Comparison of ENCODE assay signal across 24 cellular contexts in genomic region chr1:5562769-5563168, GRCh38.
"Had no signal": no experiment of that assay in that cellular context is flagged by ENCODE, and none has a peak within 500 bp of the region (broad histone marks: within the 10 kb centered on the region; RNA-seq: fewer than 3 reads in every experiment).

No MANE protein-coding gene starts in this region.

- H3K27me3 ChIP-seq: foreskin keratinocyte, hepatocyte had no signal

- H3K4me1 ChIP-seq: foreskin keratinocyte, gastroesophageal sphincter, heart left ventricle, left lung, lower lobe of right lung had no signal

- H3K4me3 ChIP-seq: gastroesophageal sphincter, heart left ventricle, hepatocyte, left lung, lower lobe of right lung had no signal

- H3K27ac ChIP-seq: epithelial cell of prostate, foreskin keratinocyte, gastroesophageal sphincter, heart left ventricle, hepatocyte, left lung, lower lobe of right lung had no signal

- DNase-seq: cortex of kidney; effector CD8-positive, alpha-beta T cell; effector memory CD8-positive, alpha-beta T cell; endodermal cell; erythroblast; foreskin keratinocyte; heart left ventricle; hypothalamus; immature natural killer cell; islet precursor cell; kidney; kidney glomerular epithelial cell; left cardiac atrium; left lung; left ventricle myocardium superior; lower lobe of right lung; mesendoderm; midbrain had no signal

- H3K36me3 ChIP-seq: gastroesophageal sphincter, heart left ventricle, left lung, lower lobe of right lung had no signal

- H3K27ac Mint-ChIP-seq: dendritic cell treated with granulocyte-macrophage colony-stimulating factor and Interleukin-4, amounts not matched to agents 40 ng/mL and 50 ng/mL, for 4 days; effector memory CD8-positive, alpha-beta T cell; endodermal cell; immature natural killer cell; memory B cell had no signal

- H3K4me1 Mint-ChIP-seq: immature natural killer cell, memory B cell had no signal

- ATAC-seq: effector memory CD8-positive, alpha-beta T cell; esophagus mucosa; foreskin keratinocyte; gastroesophageal sphincter; heart left ventricle; left cardiac atrium; left lung; left ventricle myocardium superior; lower lobe of right lung had no signal

- H3K4me3 Mint-ChIP-seq: dendritic cell treated with granulocyte-macrophage colony-stimulating factor and Interleukin-4, amounts not matched to agents 40 ng/mL and 50 ng/mL, for 4 days; effector memory CD8-positive, alpha-beta T cell; endodermal cell; immature natural killer cell; memory B cell had no signal

- H3K27me3 Mint-ChIP-seq: dendritic cell treated with granulocyte-macrophage colony-stimulating factor and Interleukin-4, amounts not matched to agents 40 ng/mL and 50 ng/mL, for 4 days; memory B cell had no signal

- H3K36me3 Mint-ChIP-seq: immature natural killer cell, memory B cell had no signal
